1 cellular context compared by ENCODE assay signal in the genomic region with DNA sequence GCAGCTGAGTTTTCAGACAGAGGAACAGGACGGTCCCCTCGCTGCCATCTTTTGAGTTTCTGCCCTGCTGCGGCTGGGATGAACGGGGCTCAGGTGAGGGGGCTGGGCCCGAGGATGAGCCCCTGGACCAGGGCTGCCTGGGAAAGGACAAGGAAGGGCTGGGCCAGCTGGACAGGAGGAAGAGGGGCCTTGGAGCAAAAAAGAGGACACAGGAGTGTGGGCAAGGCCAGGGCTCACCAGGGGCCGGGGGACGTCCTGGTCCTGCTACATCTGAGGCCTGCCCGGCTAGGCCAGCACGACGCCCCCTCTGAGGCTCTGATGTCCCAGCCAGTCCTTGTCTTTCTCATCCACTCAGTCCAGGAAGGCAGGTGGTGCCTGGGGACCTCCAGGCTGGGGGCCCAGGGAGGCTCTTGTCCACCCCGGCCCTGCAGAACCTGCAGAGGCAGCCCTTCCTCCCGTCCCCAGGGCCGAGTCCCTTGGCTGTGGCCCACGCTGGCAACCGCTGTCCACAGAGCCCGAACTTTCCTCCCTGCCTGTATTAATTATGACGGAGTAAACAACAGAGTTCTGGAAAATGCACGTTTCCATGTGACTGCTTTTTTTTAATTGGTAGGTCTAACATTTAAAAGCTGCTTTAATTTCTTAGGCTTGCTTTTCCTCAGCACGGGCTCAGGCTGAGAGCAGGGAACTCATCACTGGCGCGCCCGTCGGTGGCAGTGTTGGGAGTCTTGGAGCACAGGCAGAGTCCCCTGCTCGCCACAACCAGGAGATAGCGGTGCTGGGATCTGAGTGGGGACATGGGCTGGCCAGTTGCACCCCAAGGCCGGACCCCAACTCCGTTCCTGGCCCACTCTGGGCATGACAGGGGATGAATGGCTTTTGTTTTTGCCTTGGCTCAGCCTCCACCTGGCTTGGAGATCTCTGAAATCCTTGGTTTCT.
TF ChIP-seq lines count a peak whose summit lies in the region.

No MANE protein-coding gene starts in this region.

TF ChIP-seq in H1, 55 proteins besides CTCF, POLR2A, EP300 and RAD21:
- TF ChIP-seq, protein P1, sequence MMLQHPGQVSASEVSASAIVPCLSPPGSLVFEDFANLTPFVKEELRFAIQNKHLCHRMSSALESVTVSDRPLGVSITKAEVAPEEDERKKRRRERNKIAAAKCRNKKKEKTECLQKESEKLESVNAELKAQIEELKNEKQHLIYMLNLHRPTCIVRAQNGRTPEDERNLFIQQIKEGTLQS (IDR thresholded peaks at IDR 0.05; ENCODE audit: insufficient read depth, low read depth, low read length) = no peak
- TF ChIP-seq ZNF274 (IDR thresholded peaks at IDR 0.05; ENCODE audit: borderline replicate concordance, extremely low read depth, low read length) = no peak
